ENCODE assay signal across 16 cellular contexts in genomic region chr12:6947615-6948014, GRCh38. TPM values are rescaled to one million over a fixed set of nuclear protein-coding genes. Genes with fewer than 3 reads are reported as not detected.
A peak's percentile ranks its signal among the peaks of the same experiment; 100 is the strongest.
DNase-seq lines count a peak whose midpoint lies in the region; FAIRE-seq and TF ChIP-seq lines count a peak whose summit lies in the region.
"Had no signal": no experiment of that assay in that cellular context is flagged by ENCODE, and none has a peak within 500 bp of the region (broad histone marks: within the 10 kb centered on the region; RNA-seq: fewer than 3 reads in every experiment).

No MANE protein-coding gene starts in this region.

- 78 to 84% (median 81%) methylated on average over 8 of the region's 8 CpGs for WGBS in spleen, 5 donors

- 0 out of 2 replicates have a peak overlapping the region, but pooled peaks have one; percentile 89 for H3K4me2 ChIP-seq in OCI-LY7 (ENCODE audit: low read length)

- CTCF ChIA-PET in activated naive CD4-positive, alpha-beta T cell treated with anti-CD3 and anti-CD28 coated beads for 36 hours (lab: Charles Lee), result interaction anchor here (0.9 to 11.8 kb wide), 6 partner anchors 9 to 165 kb away, joined by 3 to 397 read pairs (median 6); partner anchors contain the start of gene SPSB2
- CTCF ChIA-PET in OCI-LY7 (lab: Charles Lee; ENCODE audit: unreplicated experiment), result interaction anchor here (0.8 to 6.0 kb wide), 3 partner anchors 13 to 110 kb away, joined by 3 to 110 read pairs (median 3); no protein-coding TSS in a partner anchor

- H3K4me3 ChIP-seq in OCI-LY7 (ENCODE audit: low read depth, low read length, poor library complexity, severe bottlenecking) (no peak overlapping the region), spleen (no peak overlapping the region)

- no TSS peak for BruUV-seq in OCI-LY7 (replicated peaks; lab: Mats Ljungman, UMichigan)

- H3K9me2 ChIP-seq in OCI-LY7 (ENCODE audit: insufficient read depth, low read length), result no peaks in the 10 kb centered on the region

- peak overlapping the region; percentile 93 for H3K27ac Mint-ChIP-seq in activated naive CD4-positive, alpha-beta T cell treated with anti-CD3 and anti-CD28 coated beads for 36 hours
- peak overlapping the region; percentile 12 for H3K27ac Mint-ChIP-seq in dendritic cell treated with granulocyte-macrophage colony-stimulating factor and Interleukin-4, amounts not matched to agents 40 ng/mL and 50 ng/mL, for 4 days

- H4K20me1 ChIP-seq in OCI-LY7 (ENCODE audit: insufficient read depth, low read length), result no peaks in the 10 kb centered on the region

- no peaks in the 10 kb centered on the region for H3K27me3 Mint-ChIP-seq in activated naive CD4-positive, alpha-beta T cell treated with anti-CD3 and anti-CD28 coated beads for 36 hours (ENCODE audit: low read depth)
- H3K27me3 Mint-ChIP-seq in dendritic cell treated with granulocyte-macrophage colony-stimulating factor and Interleukin-4, amounts not matched to agents 40 ng/mL and 50 ng/mL, for 4 days, result no peaks in the 10 kb centered on the region

- peaks cover 9% of the 10 kb centered on the region; the same call in 1 of the 2 replicates for H3K79me2 ChIP-seq in OCI-LY7 (ENCODE audit: insufficient read depth, low read depth, low read length)

- FAIRE-seq in urothelium cell line (lab: Jason Lieb, UNC), result no peak
- FAIRE-seq: pancreas had no signal

- no peak for TF ChIP-seq CTCF in OCI-LY7 (conservative IDR thresholded peaks at IDR 0.05; ENCODE audit: low read length)
- no peak for TF ChIP-seq CTCF in spleen (IDR thresholded peaks at IDR 0.05 in 8 of 11, conservative IDR thresholded peaks at IDR 0.05 in 3 of 11)
- TF ChIP-seq CTCF in GM13977 (IDR thresholded peaks at IDR 0.05; ENCODE audit: extremely low read depth, insufficient read depth, missing control alignments), result no peak

- no peaks in the 10 kb centered on the region for H3K9me3 Mint-ChIP-seq in activated naive CD4-positive, alpha-beta T cell treated with anti-CD3 and anti-CD28 coated beads for 36 hours
- H3K9me3 Mint-ChIP-seq in dendritic cell treated with granulocyte-macrophage colony-stimulating factor and Interleukin-4, amounts not matched to agents 40 ng/mL and 50 ng/mL, for 4 days, result no peaks in the 10 kb centered on the region

- H3K36me3 ChIP-seq in OCI-LY7 (ENCODE audit: insufficient read depth, low read length), result no peaks in the 10 kb centered on the region
- peaks cover 0 to 16% (median 0%) of the 10 kb centered on the region in 6 donors for H3K36me3 ChIP-seq in spleen
- H3K36me3 ChIP-seq: pancreas had no signal

- H2AFZ ChIP-seq in OCI-LY7 (ENCODE audit: low read length), result no peak overlapping the region

- H3K27me3 ChIP-seq in spleen (replicated peaks in 1 of 7), result no peaks in the 10 kb centered on the region
- H3K27me3 ChIP-seq: pancreas had no signal

- in situ Hi-C loops in GM13977 (cut with MboI; ENCODE audit: low pct_unique_long_range_greater_than_20kb, low sequenced_read_pairs, unreplicated experiment), result loop anchor here (25.0 kb wide), 1 partner anchor 165 kb away; the partner anchor contains the start of gene C1RL

- H3K36me3 Mint-ChIP-seq in activated naive CD4-positive, alpha-beta T cell treated with anti-CD3 and anti-CD28 coated beads for 36 hours (ENCODE audit: low read depth), result peaks cover 24% of the 10 kb centered on the region
- peaks cover 13% of the 10 kb centered on the region for H3K36me3 Mint-ChIP-seq in dendritic cell treated with granulocyte-macrophage colony-stimulating factor and Interleukin-4, amounts not matched to agents 40 ng/mL and 50 ng/mL, for 4 days (ENCODE audit: low read depth)

- H3K9me3 ChIP-seq in OCI-LY7 (ENCODE audit: low read length) (no peaks in the 10 kb centered on the region), spleen (no peaks in the 10 kb centered on the region)
- H3K9me3 ChIP-seq: pancreas had no signal

- peaks cover 57% of the 10 kb centered on the region for H3K4me1 Mint-ChIP-seq in activated naive CD4-positive, alpha-beta T cell treated with anti-CD3 and anti-CD28 coated beads for 36 hours (ENCODE audit: low read depth)
- peaks cover 77% of the 10 kb centered on the region for H3K4me1 Mint-ChIP-seq in dendritic cell treated with granulocyte-macrophage colony-stimulating factor and Interleukin-4, amounts not matched to agents 40 ng/mL and 50 ng/mL, for 4 days (ENCODE audit: low read depth)

- H3K4me1 ChIP-seq in OCI-LY7 (ENCODE audit: insufficient read depth, low read length, poor library complexity, severe bottlenecking) (peaks cover 77% of the 10 kb centered on the region), spleen (peaks cover 53 to 92% (median 84%) of the 10 kb centered on the region in 6 donors)

- POLR2A ChIA-PET in OCI-LY7 (lab: Charles Lee), result interaction anchor here (0.7 to 5.6 kb wide), 11 partner anchors 9 to 162 kb away, joined by 3 to 155 read pairs (median 6); partner anchors contain the start of gene LPCAT3

- peak overlapping the region; percentile 96 for H3K27ac ChIP-seq in OCI-LY7 (ENCODE audit: low read depth, low read length, poor library complexity, severe bottlenecking)
- H3K27ac ChIP-seq in spleen, result peak overlapping the region; percentile 80 to 99 (median 96)

- intact Hi-C loops in activated naive CD4-positive, alpha-beta T cell treated with anti-CD3 and anti-CD28 coated beads for 36 hours (cut with micrococcal nuclease), result no loop called here
- intact Hi-C loops in OCI-LY7 (cut with micrococcal nuclease; ENCODE audit: unreplicated experiment), result no loop called here
- intact Hi-C loops in dendritic cell treated with granulocyte-macrophage colony-stimulating factor and Interleukin-4, amounts not matched to agents 40 ng/mL and 50 ng/mL, for 4 days (cut with micrococcal nuclease), result no loop called here
- intact Hi-C loops in spleen (cut with DNase I; ENCODE audit: low total_unique reads), result loop anchor here (10.0 kb wide), 1 partner anchor 167 kb away; no protein-coding TSS in a partner anchor

- DNase-seq in activated naive CD4-positive, alpha-beta T cell treated with anti-CD3 and anti-CD28 coated beads for 36 hours, result peak; percentile 12
- DNase-seq in activated naive CD4-positive, alpha-beta T cell (lab: John Stamatoyannopoulos, UW), result no peak
- peak; percentile 30 for DNase-seq in OCI-LY7 (ENCODE audit: low spot score)
- DNase-seq in spleen, result peak; percentile 69
- DNase-seq in activated effector memory CD4-positive, alpha-beta T cell treated with Interleukin-2 at 50 U/mL for 16 hours, result no peak
- no peak for DNase-seq in GM13977 (ENCODE audit: low spot score)
- DNase-seq in urothelium cell line (ENCODE audit: low spot score), result no peak
- DNase-seq: amniotic stem cell, dermis blood vessel endothelial cell, DND-41, NCI-H1694 treated with DMSO at 0.1 percent for 48 hours, NCI-H524, trophoblast cell had no signal

- peak overlapping the region; percentile 94 for H3K4me3 Mint-ChIP-seq in activated naive CD4-positive, alpha-beta T cell treated with anti-CD3 and anti-CD28 coated beads for 36 hours
- H3K4me3 Mint-ChIP-seq in dendritic cell treated with granulocyte-macrophage colony-stimulating factor and Interleukin-4, amounts not matched to agents 40 ng/mL and 50 ng/mL, for 4 days, result no peak overlapping the region

- no peak for TF ChIP-seq POLR2A in spleen (IDR thresholded peaks at IDR 0.05)

RNA-seq across cellular contexts. Expression of gene PTPN6, which starts 3.5 kb away (rescaled TPM):
- 100 to 1,000 TPM; 334 to 348 TPM for total RNA-seq in activated naive CD4-positive, alpha-beta T cell treated with anti-CD3 and anti-CD28 coated beads for 36 hours
- total RNA-seq in OCI-LY7 (2014; rRNA removed; shearing (Covaris generic)), result 37.1 and 42.9 TPM in 2 replicates
- total RNA-seq in OCI-LY7 (2022) (110 and 116 TPM in 2 replicates), spleen (100 to 1,000 TPM; 314 to 431 (median 423) TPM)
- polyA plus RNA-seq in spleen, result 100 to 1,000 TPM; 398 to 713 (median 604) TPM
- total RNA-seq: LHCN-M2 had no signal

RNA-seq across cellular contexts. Expression of gene C12orf57, which starts 3.8 kb away (rescaled TPM):
- total RNA-seq in activated naive CD4-positive, alpha-beta T cell treated with anti-CD3 and anti-CD28 coated beads for 36 hours, result 100 to 1,000 TPM; 242 to 245 TPM
- total RNA-seq in OCI-LY7 (2014; rRNA removed; shearing (Covaris generic)), result 315 and 319 TPM in 2 replicates
- total RNA-seq in OCI-LY7 (2022) (126 and 130 TPM in 2 replicates), spleen (100 to 1,000 TPM in 6 of 7 donors, 10 to 100 TPM in 1; 79.2 to 364 (median 116) TPM)
- 100 to 1,000 TPM; 181 to 323 (median 242) TPM for polyA plus RNA-seq in spleen

RNA-seq across cellular contexts. Expression of gene RNU7-1, which starts 4.0 kb away (rescaled TPM):
- total RNA-seq in activated naive CD4-positive, alpha-beta T cell treated with anti-CD3 and anti-CD28 coated beads for 36 hours, result not detected
- not detected in 2 replicates for total RNA-seq in OCI-LY7 (2014; rRNA removed; shearing (Covaris generic))
- total RNA-seq in OCI-LY7 (2022) (not detected in 2 replicates), spleen (not detected)
- polyA plus RNA-seq in spleen, result not detected
- total RNA-seq: dermis blood vessel endothelial cell, LHCN-M2, pancreas had no signal
- polyA plus RNA-seq: pancreas had no signal

RNA-seq across cellular contexts. Expression of gene ATN1, which starts 19.9 kb away (rescaled TPM):
- total RNA-seq in activated naive CD4-positive, alpha-beta T cell treated with anti-CD3 and anti-CD28 coated beads for 36 hours, result 10 to 100 TPM; 20.1 to 22.2 TPM
- total RNA-seq in OCI-LY7 (2014; rRNA removed; shearing (Covaris generic)), result 0.98 and 3.1 TPM in 2 replicates
- total RNA-seq in OCI-LY7 (2022) (4.9 and 6.7 TPM in 2 replicates), spleen (100 to 1,000 TPM in 1 of 7 donors, 10 to 100 TPM in 6; 64.7 to 112 (median 81.7) TPM)
- 10 to 100 TPM; 10.1 to 42.0 (median 21.4) TPM for polyA plus RNA-seq in spleen

RNA-seq across cellular contexts. Expression of gene PHB2, which starts 22.8 kb away (rescaled TPM):
- total RNA-seq in activated naive CD4-positive, alpha-beta T cell treated with anti-CD3 and anti-CD28 coated beads for 36 hours, result 100 to 1,000 TPM; 389 to 392 TPM
- 330 and 358 TPM in 2 replicates for total RNA-seq in OCI-LY7 (2014; rRNA removed; shearing (Covaris generic))
- 379 and 412 TPM in 2 replicates for total RNA-seq in OCI-LY7 (2022)
- 100 to 1,000 TPM; 127 to 143 (median 133) TPM for total RNA-seq in spleen
- 100 to 1,000 TPM; 166 to 199 (median 177) TPM for polyA plus RNA-seq in spleen

Comparison
In these comparisons a context has a peak if more than half of its experiments do, and no peak if none do; other contexts are left out.
1. DNase-seq: peak in activated naive CD4-positive, alpha-beta T cell treated with anti-CD3 and anti-CD28 coated beads for 36 hours (single experiment), OCI-LY7 (single experiment) and spleen (single experiment); none in activated naive CD4-positive, alpha-beta T cell (0 of 4), activated effector memory CD4-positive, alpha-beta T cell treated with Interleukin-2 at 50 U/mL for 16 hours (single experiment), GM13977 (single experiment) and urothelium cell line (single experiment).